ENCODE assay signal across 9 cellular contexts in the genomic region with DNA sequence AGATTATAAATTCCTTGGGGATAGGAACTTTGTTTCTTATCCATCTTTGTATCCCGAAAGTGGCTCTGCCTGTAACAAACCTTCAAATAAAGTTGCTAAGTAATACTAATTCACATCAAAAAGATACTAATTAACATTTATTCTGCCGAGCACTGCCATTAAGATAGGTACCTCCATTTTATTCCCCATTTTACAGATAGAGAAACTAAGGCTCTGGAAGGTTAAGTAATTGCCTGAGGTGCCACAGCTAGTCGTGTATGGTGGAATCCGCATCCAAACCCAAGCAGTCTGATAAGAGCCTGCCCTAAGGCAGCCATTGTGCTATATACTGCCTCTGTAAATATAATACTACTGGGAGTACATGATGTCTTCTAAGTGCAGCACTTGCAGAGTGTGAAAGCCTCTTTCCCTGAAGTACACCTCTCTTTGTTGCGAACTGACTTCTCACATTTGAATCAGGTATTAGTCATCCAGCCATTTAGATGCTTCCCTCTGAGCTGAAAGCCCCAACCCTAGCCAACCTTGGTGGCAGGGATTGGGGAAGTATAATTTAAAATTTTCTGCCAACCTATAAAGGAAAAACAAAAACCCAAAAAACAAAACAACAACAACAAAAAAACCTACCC.
A peak's percentile ranks its signal among the peaks of the same experiment; 100 is the strongest.
DNase-seq lines count a peak whose midpoint lies in the region; ATAC-seq and TF ChIP-seq lines count a peak whose summit lies in the region.
"Had no signal": no experiment of that assay in that cellular context is flagged by ENCODE, and none has a peak within 500 bp of the region (broad histone marks: within the 10 kb centered on the region; RNA-seq: fewer than 3 reads in every experiment).

No MANE protein-coding gene starts in this region.

- peak overlapping the region; percentile 84 for H3K27ac ChIP-seq in upper lobe of right lung

- H3K4me1 Mint-ChIP-seq in activated naive CD4-positive, alpha-beta T cell treated with anti-CD3 and anti-CD28 coated beads for 36 hours (ENCODE audit: low read depth): peaks cover 78% of the 10 kb centered on the region
- H3K4me1 Mint-ChIP-seq in T-helper 17 cell: peaks cover 41% of the 10 kb centered on the region

- no peak for TF ChIP-seq POLR2A in GM18505 (IDR thresholded peaks at IDR 0.05; ENCODE audit: borderline replicate concordance, extremely low read depth, insufficient read depth, insufficient read length)

- CTCF ChIA-PET in activated naive CD4-positive, alpha-beta T cell treated with anti-CD3 and anti-CD28 coated beads for 36 hours (lab: Charles Lee): interaction anchor here (1.0 to 2.1 kb wide), 8 partner anchors 10 to 92 kb away, joined by 3 to 19 read pairs (median 6); partner anchors contain the start of gene CHD2

- no peaks in the 10 kb centered on the region for H3K36me3 Mint-ChIP-seq in activated naive CD4-positive, alpha-beta T cell treated with anti-CD3 and anti-CD28 coated beads for 36 hours (ENCODE audit: low read depth)
- no peaks in the 10 kb centered on the region for H3K36me3 Mint-ChIP-seq in T-helper 17 cell (ENCODE audit: low read depth)

- no peaks in the 10 kb centered on the region for H3K36me3 ChIP-seq in upper lobe of right lung

- H3K27ac Mint-ChIP-seq in activated naive CD4-positive, alpha-beta T cell treated with anti-CD3 and anti-CD28 coated beads for 36 hours: peak overlapping the region; percentile 98
- H3K27ac Mint-ChIP-seq in T-helper 17 cell: peak overlapping the region; percentile 99

- peak; percentile 65 for DNase-seq in activated naive CD4-positive, alpha-beta T cell treated with anti-CD3 and anti-CD28 coated beads for 36 hours
- DNase-seq in activated naive CD4-positive, alpha-beta T cell treated with anti-CD3 and anti-CD28 coated beads, Interleukin-2, amount 50 U/mL, for 16 hours: no peak
- no peak for DNase-seq in T-helper 17 cell
- peak; percentile 24 for DNase-seq in iris pigment epithelial cell (ENCODE audit: low read depth)
- no peak for DNase-seq in upper lobe of right lung
- no peak for DNase-seq in HUDEP-2 (lab: John Stamatoyannopoulos, UW; ENCODE audit: unreplicated experiment in 76 of 76)
- no peak for DNase-seq in AML-193 (lab: John Stamatoyannopoulos, UW)
- DNase-seq: activated CD8-positive, alpha-beta memory T cell treated with anti-CD3 and anti-CD28 coated beads for 24 hours had no signal

- H3K4me3 Mint-ChIP-seq in activated naive CD4-positive, alpha-beta T cell treated with anti-CD3 and anti-CD28 coated beads for 36 hours: peak overlapping the region; percentile 64
- H3K4me3 Mint-ChIP-seq in T-helper 17 cell: peak overlapping the region; percentile 25

- H3K4me3 ChIP-seq in upper lobe of right lung: no peak overlapping the region

- no peaks in the 10 kb centered on the region for H3K9me3 ChIP-seq in T-helper 17 cell (ENCODE audit: control insufficient read depth, low read length, poor library complexity, severe bottlenecking)
- H3K9me3 ChIP-seq in upper lobe of right lung: no peaks in the 10 kb centered on the region

- H3K27me3 ChIP-seq in upper lobe of right lung: no peaks in the 10 kb centered on the region

- intact Hi-C loops in activated naive CD4-positive, alpha-beta T cell treated with anti-CD3 and anti-CD28 coated beads for 36 hours (cut with micrococcal nuclease): loop anchor here (1.0 to 2.0 kb wide), 2 partner anchors 10 to 61 kb away; no protein-coding TSS in a partner anchor
- intact Hi-C loops in upper lobe of right lung (cut with DNase I): no loop called here

- ATAC-seq in T-helper 17 cell (no peak), upper lobe of right lung (peak; percentile 68), GM18505 (IDR thresholded peaks at IDR 0.05; ENCODE audit: unreplicated experiment) (no peak)

- H3K9me3 Mint-ChIP-seq in activated naive CD4-positive, alpha-beta T cell treated with anti-CD3 and anti-CD28 coated beads for 36 hours: no peaks in the 10 kb centered on the region

- H3K4me1 ChIP-seq in upper lobe of right lung: peaks cover 21% of the 10 kb centered on the region

- H3K27me3 Mint-ChIP-seq in activated naive CD4-positive, alpha-beta T cell treated with anti-CD3 and anti-CD28 coated beads for 36 hours (ENCODE audit: low read depth): no peaks in the 10 kb centered on the region
- H3K27me3 Mint-ChIP-seq in T-helper 17 cell: no peaks in the 10 kb centered on the region

- TF ChIP-seq CTCF in upper lobe of right lung (IDR thresholded peaks at IDR 0.05): no peak

Comparison
In these comparisons a context has a peak if more than half of its experiments do, and no peak if none do; other contexts are left out.
1. DNase-seq: peak in activated naive CD4-positive, alpha-beta T cell treated with anti-CD3 and anti-CD28 coated beads for 36 hours (single experiment) and iris pigment epithelial cell (single experiment); none in activated naive CD4-positive, alpha-beta T cell treated with anti-CD3 and anti-CD28 coated beads, Interleukin-2, amount 50 U/mL, for 16 hours (single experiment), T-helper 17 cell (0 of 3), upper lobe of right lung (single experiment), HUDEP-2 (0 of 76) and AML-193 (0 of 2).